Comparison of ENCODE assay signal across 1 cellular context in genomic region chr18:46466236-46467160, GRCh38.
TF ChIP-seq lines count a peak whose summit lies in the region.

No MANE protein-coding gene starts in this region.

TF ChIP-seq in HCT116, 20 proteins besides CTCF, POLR2A, EP300 and RAD21 (continued from another document):
- TF ChIP-seq REST (IDR thresholded peaks at IDR 0.05; ENCODE audit: low read depth) (no peak), ZFX (IDR thresholded peaks at IDR 0.05) (no peak), JUND (IDR thresholded peaks at IDR 0.05) (no peak), MAX (IDR thresholded peaks at IDR 0.05) (no peak), SP1 (IDR thresholded peaks at IDR 0.05; ENCODE audit: low read depth) (no peak), ZNF274 (IDR thresholded peaks at IDR 0.05; ENCODE audit: low read depth, low read length) (no peak), CEBPB (IDR thresholded peaks at IDR 0.05; ENCODE audit: low read depth) (no peak), SIN3A (IDR thresholded peaks at IDR 0.05; ENCODE audit: low read depth) (no peak), EZH2phosphoT487 (IDR thresholded peaks at IDR 0.05; ENCODE audit: borderline replicate concordance) (no peak), ATF3 (IDR thresholded peaks at IDR 0.05) (no peak), FOSL1 (IDR thresholded peaks at IDR 0.05; ENCODE audit: low read depth) (no peak), CBX3 (IDR thresholded peaks at IDR 0.05; ENCODE audit: low read depth) (no peak), EZH2 (IDR thresholded peaks at IDR 0.05) (no peak), TCF7L2 (IDR thresholded peaks at IDR 0.05; ENCODE audit: borderline replicate concordance, extremely low read depth, insufficient read depth, insufficient read length) (no peak), POLR2AphosphoS5 (IDR thresholded peaks at IDR 0.05; ENCODE audit: low read depth, low read length) (no peak), EGR1 (IDR thresholded peaks at IDR 0.05; ENCODE audit: low read depth) (no peak)
